26 cellular contexts compared by ENCODE assay signal in the genomic region with DNA sequence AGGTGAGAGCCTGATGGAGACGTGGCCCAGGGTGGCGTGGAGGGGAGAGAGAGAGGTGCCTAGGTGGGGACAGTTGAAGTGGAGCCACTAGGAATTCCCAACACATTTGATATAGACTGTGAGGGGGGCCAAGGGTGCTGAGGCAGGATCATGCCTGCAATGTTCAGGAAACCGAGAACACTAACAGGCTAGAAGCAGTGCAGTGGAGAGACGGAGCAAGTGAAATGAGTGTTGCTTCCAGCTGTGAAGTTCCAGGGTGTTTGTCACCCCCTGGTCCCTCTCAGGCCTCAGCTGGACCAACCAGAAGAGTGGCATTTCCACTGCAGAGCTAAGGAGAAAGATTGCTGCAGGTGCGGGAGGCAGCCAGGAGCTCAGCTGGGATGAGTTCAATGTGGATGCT.
"Had no signal": no experiment of that assay in that cellular context is flagged by ENCODE, and none has a peak within 500 bp of the region (broad histone marks: within the 10 kb centered on the region; RNA-seq: fewer than 3 reads in every experiment).

No MANE protein-coding gene starts in this region.

- H3K9ac ChIP-seq: parathyroid adenoma had no signal

- H3K4me2 ChIP-seq: hepatocyte had no signal

- H3K4me1 Mint-ChIP-seq: memory B cell had no signal

- H3K27ac Mint-ChIP-seq: endodermal cell; memory B cell; nephron progenitor cell; stimulated activated naive B cell treated with anti-CD40 and anti-IgM and Interleukin-4, amounts not matched to agents 10 μg/mL and 1 μg/mL and 100 μg/mL, for 72 hours had no signal

- FAIRE-seq: endothelial cell of umbilical vein, kidney had no signal

- H3K27me3 ChIP-seq: foreskin keratinocyte, hepatocyte, right lobe of liver, testis, tibial nerve had no signal

- DNase-seq: effector CD4-positive, alpha-beta T cell; endodermal cell; erythroblast; foreskin keratinocyte; kidney; left cardiac atrium; left ventricle myocardium inferior; lower lobe of right lung; midbrain; nephron progenitor cell; psoas muscle; retina; right lobe of liver; spleen; stimulated activated CD4-positive, alpha-beta T cell treated with anti-CD3 and anti-CD28 coated beads, Interleukin-15, amount 100 ng/mL, for 24 hours; stimulated activated CD4-positive, alpha-beta T cell treated with anti-CD3 and anti-CD28 coated beads, Interleukin-1b, Interleukin-23, amount 100 ng/mL, for 48 hours; stimulated activated CD4-positive, alpha-beta T cell treated with anti-CD3 and anti-CD28 coated beads, Interleukin-4, amount 100 ng/mL, for 24 hours; stimulated activated naive B cell treated with anti-CD40 and anti-IgM and Interleukin-4, amounts not matched to agents 10 μg/mL and 1 μg/mL and 100 μg/mL, for 72 hours; stimulated activated naive CD8-positive, alpha-beta T cell treated with anti-CD3 and anti-CD28 coated beads, Interleukin-15, amount 100 ng/mL, for 72 hours; testis had no signal

- H3K4me1 ChIP-seq: lower lobe of right lung, parathyroid adenoma, psoas muscle, right lobe of liver, spleen, testis had no signal

- H3K36me3 ChIP-seq: left ventricle myocardium inferior, lower lobe of right lung, right lobe of liver, spleen, tibial nerve had no signal

- H3K9me3 ChIP-seq: psoas muscle, right lobe of liver, testis had no signal

- H3K4me3 ChIP-seq: coronary artery, hepatocyte, left ventricle myocardium inferior, lower lobe of right lung, psoas muscle, right lobe of liver, spleen, testis, tibial nerve had no signal

- ATAC-seq: foreskin keratinocyte; lower lobe of right lung; psoas muscle; right lobe of liver; stimulated activated naive B cell treated with anti-CD40 and anti-IgM and Interleukin-4, amounts not matched to agents 10 μg/mL and 1 μg/mL and 100 μg/mL, for 72 hours; stimulated activated naive CD8-positive, alpha-beta T cell treated with anti-CD3 and anti-CD28 coated beads, Interleukin-15, amount 100 ng/mL, for 72 hours had no signal

- H2AFZ ChIP-seq: hepatocyte, parathyroid adenoma had no signal

- H3K4me3 Mint-ChIP-seq: endodermal cell; memory B cell; nephron progenitor cell; stimulated activated naive B cell treated with anti-CD40 and anti-IgM and Interleukin-4, amounts not matched to agents 10 μg/mL and 1 μg/mL and 100 μg/mL, for 72 hours; stimulated activated naive CD8-positive, alpha-beta T cell treated with anti-CD3 and anti-CD28 coated beads, Interleukin-15, amount 100 ng/mL, for 72 hours had no signal

- H3K79me2 ChIP-seq: hepatocyte, parathyroid adenoma had no signal

- H3K27ac ChIP-seq: hepatocyte, left ventricle myocardium inferior, lower lobe of right lung, parathyroid adenoma, psoas muscle, right lobe of liver, spleen, testis, tibial nerve had no signal

- H3K36me3 Mint-ChIP-seq: memory B cell; stimulated activated naive B cell treated with anti-CD40 and anti-IgM and Interleukin-4, amounts not matched to agents 10 μg/mL and 1 μg/mL and 100 μg/mL, for 72 hours had no signal
